ENCODE assay signal across 12 cellular contexts in the genomic region with DNA sequence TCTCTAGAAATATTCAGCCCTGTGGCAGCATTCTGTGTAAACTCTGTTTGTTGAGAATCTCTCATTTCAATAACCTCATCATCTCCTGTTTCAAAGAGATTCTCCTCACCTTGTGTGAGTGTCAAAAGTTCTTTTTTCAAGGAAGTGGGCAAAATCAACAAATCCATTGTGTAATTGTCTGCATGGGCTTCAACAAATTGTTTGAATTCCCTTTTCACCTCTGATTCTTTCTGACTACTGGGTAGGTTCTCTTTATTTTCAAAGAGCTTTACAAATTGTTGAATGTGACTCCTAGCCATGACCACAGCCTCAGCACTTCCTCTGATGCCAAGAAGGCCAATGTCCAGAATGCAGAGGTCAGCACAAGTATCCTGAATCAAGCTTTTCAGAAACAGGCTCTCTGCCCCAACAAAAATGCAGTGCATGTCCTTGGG. TPM values are rescaled to one million over a fixed set of nuclear protein-coding genes. Genes with fewer than 3 reads are reported as not detected.
DNase-seq lines count a peak whose midpoint lies in the region; ATAC-seq, FAIRE-seq and TF ChIP-seq lines count a peak whose summit lies in the region.
"Had no signal": no experiment of that assay in that cellular context is flagged by ENCODE, and none has a peak within 500 bp of the region (broad histone marks: within the 10 kb centered on the region; RNA-seq: fewer than 3 reads in every experiment).

No MANE protein-coding gene starts in this region.

- ATAC-seq in GM23338 (no peak), psoas muscle (no peak), GM19455 (IDR thresholded peaks at IDR 0.05; ENCODE audit: unreplicated experiment) (no peak)
- no peak for ATAC-seq in activated CD8-positive, alpha-beta T cell treated with anti-CD3 and anti-CD28 coated beads, Interleukin-2, amount 10 ng/mL, durations not matched to agents 7 days and 5 days
- ATAC-seq: gastrocnemius medialis had no signal

- H3K27me3 Mint-ChIP-seq in GM23338 (ENCODE audit: insufficient read depth, low read depth, poor library complexity) = no peaks in the 10 kb centered on the region
- no peaks in the 10 kb centered on the region for H3K27me3 Mint-ChIP-seq in activated CD8-positive, alpha-beta T cell treated with anti-CD3 and anti-CD28 coated beads, Interleukin-2, amount 10 ng/mL, durations not matched to agents 7 days and 5 days (ENCODE audit: low read depth)

- peaks cover 29% of the 10 kb centered on the region for H3K36me3 Mint-ChIP-seq in GM23338 (ENCODE audit: low read depth)
- H3K36me3 Mint-ChIP-seq in activated CD8-positive, alpha-beta T cell treated with anti-CD3 and anti-CD28 coated beads, Interleukin-2, amount 10 ng/mL, durations not matched to agents 7 days and 5 days (ENCODE audit: low read depth) = peaks cover 49% of the 10 kb centered on the region

- H3K79me2 ChIP-seq in GM23338 (replicated peaks; ENCODE audit: insufficient read depth) = peaks cover 80% of the 10 kb centered on the region

- H3K9me3 ChIP-seq in psoas muscle = no peaks in the 10 kb centered on the region
- H3K9me3 ChIP-seq: adrenal gland, gastrocnemius medialis had no signal

- H4K20me1 ChIP-seq in GM23338 (replicated peaks; ENCODE audit: insufficient read depth) = peaks cover 10% of the 10 kb centered on the region; the same call in 1 of the 2 replicates

- POLR2A ChIA-PET in activated CD8-positive, alpha-beta T cell treated with anti-CD3 and anti-CD28 coated beads, Interleukin-2, amount 10 ng/mL, durations not matched to agents 7 days and 5 days (lab: Charles Lee) = interaction anchor here (1.7 kb wide), 1 partner anchor 43 kb away, joined by 3 read pairs; no protein-coding TSS in a partner anchor

- H3K36me3 ChIP-seq in GM23338 (ENCODE audit: insufficient read depth) (no peaks in the 10 kb centered on the region; the same call in 1 of the 2 replicates), psoas muscle (ENCODE audit: insufficient read depth in 1 of 2, low read depth in 1 of 2) (peaks cover 0 to 11% of the 10 kb centered on the region in 2 donors)
- H3K36me3 ChIP-seq: adrenal gland, gastrocnemius medialis had no signal

- H3K27ac Mint-ChIP-seq in GM23338 = no peak overlapping the region
- H3K27ac Mint-ChIP-seq in activated CD8-positive, alpha-beta T cell treated with anti-CD3 and anti-CD28 coated beads, Interleukin-2, amount 10 ng/mL, durations not matched to agents 7 days and 5 days = peak overlapping the region; percentile 41

- no peak overlapping the region for H3K4me3 Mint-ChIP-seq in GM23338
- no peak overlapping the region for H3K4me3 Mint-ChIP-seq in activated CD8-positive, alpha-beta T cell treated with anti-CD3 and anti-CD28 coated beads, Interleukin-2, amount 10 ng/mL, durations not matched to agents 7 days and 5 days

- H3K27me3 ChIP-seq in GM23338 (ENCODE audit: insufficient read depth) (no peaks in the 10 kb centered on the region), psoas muscle (ENCODE audit: insufficient read depth in 3 of 3, low read length in 2 of 3) (no peaks in the 10 kb centered on the region)
- H3K27me3 ChIP-seq: adrenal gland, gastrocnemius medialis had no signal

- H3F3A ChIP-seq in GM23338 (replicated peaks; ENCODE audit: low read depth) = no peaks in the 10 kb centered on the region

- intact Hi-C loops in psoas muscle (cut with DNase I) (loop anchor here in 1 of 2 donors (5.0 kb wide), 1 partner anchor 45 kb away; no protein-coding TSS in a partner anchor), posterior cingulate gyrus (cut with DNase I) (no loop called here)

- no peak for TF ChIP-seq CTCF in GM23338 (conservative IDR thresholded peaks at IDR 0.05; ENCODE audit: low read depth in 2 of 2)
- TF ChIP-seq CTCF in psoas muscle (IDR thresholded peaks at IDR 0.05) = no peak

- no peak overlapping the region for H2AFZ ChIP-seq in GM23338

- DNase-seq in GM23338 (ENCODE audit: low spot score) (no peak), foreskin melanocyte (peak; percentile 63), psoas muscle (no peak), HTR-8/SVneo (ENCODE audit: insufficient read length, low spot score) (no peak), posterior cingulate gyrus (no peak)
- DNase-seq in activated CD8-positive, alpha-beta T cell treated with anti-CD3 and anti-CD28 coated beads, Interleukin-2, amount 10 ng/mL, durations not matched to agents 7 days and 5 days = no peak
- DNase-seq: DMS153, gastrocnemius medialis, NCI-H2227 treated with DMSO at 0.1 percent for 48 hours, Right ventricle myocardium superior had no signal

- CTCF ChIA-PET in activated CD8-positive, alpha-beta T cell treated with anti-CD3 and anti-CD28 coated beads, Interleukin-2, amount 10 ng/mL, durations not matched to agents 7 days and 5 days (lab: Charles Lee) = interaction anchor here (7.4 kb wide), 1 partner anchor 61 kb away, joined by 52 read pairs; no protein-coding TSS in a partner anchor

- no peak for FAIRE-seq in HTR-8/SVneo (lab: Jason Lieb, UNC)

- H3K9me2 ChIP-seq in GM23338 (ENCODE audit: insufficient read depth) = no peaks in the 10 kb centered on the region

- H3K9me3 Mint-ChIP-seq in GM23338 = no peaks in the 10 kb centered on the region
- no peaks in the 10 kb centered on the region for H3K9me3 Mint-ChIP-seq in activated CD8-positive, alpha-beta T cell treated with anti-CD3 and anti-CD28 coated beads, Interleukin-2, amount 10 ng/mL, durations not matched to agents 7 days and 5 days (ENCODE audit: insufficient read depth)

- H3K4me1 Mint-ChIP-seq in GM23338 = peaks cover 21% of the 10 kb centered on the region
- H3K4me1 Mint-ChIP-seq in activated CD8-positive, alpha-beta T cell treated with anti-CD3 and anti-CD28 coated beads, Interleukin-2, amount 10 ng/mL, durations not matched to agents 7 days and 5 days (ENCODE audit: low read depth) = peaks cover 53% of the 10 kb centered on the region

- H3K4me1 ChIP-seq in GM23338 (ENCODE audit: insufficient read depth) (peaks cover 16% of the 10 kb centered on the region), psoas muscle (peaks cover 59% of the 10 kb centered on the region)

- no peak overlapping the region for H3K4me3 ChIP-seq in GM23338
- H3K4me3 ChIP-seq in psoas muscle = no peak overlapping the region
- H3K4me3 ChIP-seq: adrenal gland, gastrocnemius medialis had no signal

- H3K27ac ChIP-seq in GM23338 (ENCODE audit: low read depth) = peak overlapping the region; percentile 9; the same call in 1 of the 2 replicates
- H3K27ac ChIP-seq in psoas muscle = peak overlapping the region; percentile 1

- no peak overlapping the region for H3K4me2 ChIP-seq in GM23338

TF ChIP-seq in GM23338, 12 proteins besides CTCF, POLR2A, EP300 and RAD21 (continues in another document):
- TF ChIP-seq NANOG (IDR thresholded peaks at IDR 0.05; ENCODE audit: borderline replicate concordance) (no peak), STAT1 (IDR thresholded peaks at IDR 0.05; ENCODE audit: unreplicated experiment) (no peak), JUNB (IDR thresholded peaks at IDR 0.05; ENCODE audit: unreplicated experiment) (no peak), POLR2AphosphoS5 (IDR thresholded peaks at IDR 0.05; ENCODE audit: low read depth) (no peak), ZNF331 (CRISPR knock-in tag; IDR thresholded peaks at IDR 0.05; ENCODE audit: low read depth) (no peak), EZH2phosphoT487 (IDR thresholded peaks at IDR 0.05; ENCODE audit: unreplicated experiment) (no peak), EZH2 (IDR thresholded peaks at IDR 0.05; ENCODE audit: low read depth, unreplicated experiment) (no peak), ZNF114 (CRISPR knock-in tag; IDR thresholded peaks at IDR 0.05) (no peak), CREB1 (CRISPR knock-in tag; IDR thresholded peaks at IDR 0.05; ENCODE audit: low read depth) (no peak)
- TF ChIP-seq, protein P1, sequence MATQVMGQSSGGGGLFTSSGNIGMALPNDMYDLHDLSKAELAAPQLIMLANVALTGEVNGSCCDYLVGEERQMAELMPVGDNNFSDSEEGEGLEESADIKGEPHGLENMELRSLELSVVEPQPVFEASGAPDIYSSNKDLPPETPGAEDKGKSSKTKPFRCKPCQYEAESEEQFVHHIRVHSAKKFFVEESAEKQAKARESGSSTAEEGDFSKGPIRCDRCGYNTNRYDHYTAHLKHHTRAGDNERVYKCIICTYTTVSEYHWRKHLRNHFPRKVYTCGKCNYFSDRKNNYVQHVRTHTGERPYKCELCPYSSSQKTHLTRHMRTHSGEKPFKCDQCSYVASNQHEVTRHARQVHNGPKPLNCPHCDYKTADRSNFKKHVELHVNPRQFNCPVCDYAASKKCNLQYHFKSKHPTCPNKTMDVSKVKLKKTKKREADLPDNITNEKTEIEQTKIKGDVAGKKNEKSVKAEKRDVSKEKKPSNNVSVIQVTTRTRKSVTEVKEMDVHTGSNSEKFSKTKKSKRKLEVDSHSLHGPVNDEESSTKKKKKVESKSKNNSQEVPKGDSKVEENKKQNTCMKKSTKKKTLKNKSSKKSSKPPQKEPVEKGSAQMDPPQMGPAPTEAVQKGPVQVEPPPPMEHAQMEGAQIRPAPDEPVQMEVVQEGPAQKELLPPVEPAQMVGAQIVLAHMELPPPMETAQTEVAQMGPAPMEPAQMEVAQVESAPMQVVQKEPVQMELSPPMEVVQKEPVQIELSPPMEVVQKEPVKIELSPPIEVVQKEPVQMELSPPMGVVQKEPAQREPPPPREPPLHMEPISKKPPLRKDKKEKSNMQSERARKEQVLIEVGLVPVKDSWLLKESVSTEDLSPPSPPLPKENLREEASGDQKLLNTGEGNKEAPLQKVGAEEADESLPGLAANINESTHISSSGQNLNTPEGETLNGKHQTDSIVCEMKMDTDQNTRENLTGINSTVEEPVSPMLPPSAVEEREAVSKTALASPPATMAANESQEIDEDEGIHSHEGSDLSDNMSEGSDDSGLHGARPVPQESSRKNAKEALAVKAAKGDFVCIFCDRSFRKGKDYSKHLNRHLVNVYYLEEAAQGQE (IDR thresholded peaks at IDR 0.05; ENCODE audit: unreplicated experiment) = no peak
- TF ChIP-seq, protein P2, sequence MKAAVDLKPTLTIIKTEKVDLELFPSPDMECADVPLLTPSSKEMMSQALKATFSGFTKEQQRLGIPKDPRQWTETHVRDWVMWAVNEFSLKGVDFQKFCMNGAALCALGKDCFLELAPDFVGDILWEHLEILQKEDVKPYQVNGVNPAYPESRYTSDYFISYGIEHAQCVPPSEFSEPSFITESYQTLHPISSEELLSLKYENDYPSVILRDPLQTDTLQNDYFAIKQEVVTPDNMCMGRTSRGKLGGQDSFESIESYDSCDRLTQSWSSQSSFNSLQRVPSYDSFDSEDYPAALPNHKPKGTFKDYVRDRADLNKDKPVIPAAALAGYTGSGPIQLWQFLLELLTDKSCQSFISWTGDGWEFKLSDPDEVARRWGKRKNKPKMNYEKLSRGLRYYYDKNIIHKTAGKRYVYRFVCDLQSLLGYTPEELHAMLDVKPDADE (IDR thresholded peaks at IDR 0.05) = no peak

RNA-seq across cellular contexts. Expression of a gene that starts 48.0 kb away (rescaled TPM):
- 25.7 and 27.3 TPM in 2 replicates for total RNA-seq in GM23338 (2014; rRNA removed; shearing (Covaris generic))
- polyA plus RNA-seq in GM23338 (2016; fragmentation: Nextera tagmentation; extraction: Ambion mirVana) (14.6 and 16.4 TPM in 2 replicates), psoas muscle (10 to 100 TPM in 2 of 3 donors, 1 to 10 TPM in 1; 7.0 to 17.5 (median 15.5) TPM)
- 10 to 100 TPM; 56.1 to 59.1 TPM for total RNA-seq in activated CD8-positive, alpha-beta T cell treated with anti-CD3 and anti-CD28 coated beads, Interleukin-2, amount 10 ng/mL, durations not matched to agents 7 days and 5 days
- 10 to 100 TPM; 13.9 to 24.3 (median 17.4) TPM for total RNA-seq in psoas muscle
